8 cellular contexts compared by ENCODE assay signal in the genomic region with DNA sequence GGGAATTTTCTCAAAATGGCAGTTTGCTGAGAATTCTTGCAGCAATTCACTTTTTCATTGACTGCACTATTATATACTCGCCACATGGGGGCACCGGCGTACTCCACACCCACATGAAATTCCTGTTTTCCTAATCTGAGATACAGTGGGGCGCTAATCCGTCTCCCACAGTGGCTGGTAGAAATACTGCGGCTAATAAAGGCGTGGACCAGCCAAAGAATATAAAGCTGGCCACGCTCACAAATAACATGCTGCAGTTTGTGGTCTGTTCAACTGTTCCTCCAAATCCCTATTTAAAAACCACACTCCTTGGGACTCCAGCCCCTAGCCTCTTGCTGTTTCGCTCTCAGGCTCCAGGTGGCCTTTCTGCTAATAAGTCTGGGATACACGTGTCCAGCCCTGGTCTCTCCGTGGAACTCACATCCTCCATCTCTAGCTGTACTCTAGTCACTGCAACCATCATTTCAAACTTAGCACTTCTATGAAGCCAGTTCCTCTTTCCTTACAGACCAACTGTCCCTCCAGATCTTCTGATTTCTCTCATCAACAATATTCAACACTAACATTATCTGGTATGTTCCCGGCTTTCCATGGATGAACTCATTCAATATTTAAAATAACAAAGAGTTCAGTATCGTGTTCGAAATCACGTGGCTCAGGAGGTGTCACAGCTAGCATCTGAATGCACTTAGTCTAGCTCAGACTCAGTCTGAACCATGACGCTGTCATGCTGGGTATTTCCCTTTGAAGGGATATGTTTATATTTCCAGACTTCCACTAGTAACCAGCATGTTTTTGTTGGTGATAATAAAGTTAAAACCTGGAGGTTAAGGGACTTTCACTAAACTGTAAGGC. TPM values are rescaled to one million over a fixed set of nuclear protein-coding genes. Genes with fewer than 3 reads are reported as not detected.
A peak's percentile ranks its signal among the peaks of the same experiment; 100 is the strongest.
DNase-seq lines count a peak whose midpoint lies in the region; ATAC-seq, FAIRE-seq and TF ChIP-seq lines count a peak whose summit lies in the region.

No MANE protein-coding gene starts in this region.

- H3K4me1 ChIP-seq in BE2C (no peaks in the 10 kb centered on the region), pancreas (no peaks in the 10 kb centered on the region)

- H3K9me3 Mint-ChIP-seq in activated CD8-positive, alpha-beta memory T cell treated with anti-CD3 and anti-CD28 coated beads, Interleukin-2, amount 10 ng/mL, durations not matched to agents 7 days and 5 days (ENCODE audit: low read depth): no peaks in the 10 kb centered on the region

- peak; percentile 83 for TF ChIP-seq CTCF in BE2C (IDR thresholded peaks at IDR 0.05; ENCODE audit: low read depth, low read length)
- peak; percentile 70 for TF ChIP-seq CTCF in GM13976 (IDR thresholded peaks at IDR 0.05; ENCODE audit: borderline replicate concordance, control extremely low read depth, extremely low read depth, insufficient read depth, missing control alignments)
- TF ChIP-seq CTCF in pancreas (IDR thresholded peaks at IDR 0.05): peak; percentile 51 to 77 (median 75)

- DNase-seq in BE2C (peak; percentile 50), GM13976 (ENCODE audit: low spot score) (peak; percentile 48), NCI-H526 treated with DMSO at 0.1 percent for 48 hours (lab: John Stamatoyannopoulos, UW) (peak; percentile 97), germinal center (ENCODE audit: low spot score) (peak; percentile 40), pancreas (peak; percentile 26 to 63 (median 46))
- DNase-seq in activated CD8-positive, alpha-beta memory T cell treated with anti-CD3 and anti-CD28 coated beads, Interleukin-2, amount 10 ng/mL, durations not matched to agents 7 days and 5 days: no peak

- WGBS in pancreas, 2 donors: 14 to 24% methylated on average over 16 of the region's 16 CpGs

- H3K27ac ChIP-seq in pancreas: no peak overlapping the region

- peaks cover 1% of the 10 kb centered on the region for H3K36me3 Mint-ChIP-seq in activated CD8-positive, alpha-beta memory T cell treated with anti-CD3 and anti-CD28 coated beads, Interleukin-2, amount 10 ng/mL, durations not matched to agents 7 days and 5 days

- no peaks in the 10 kb centered on the region for H3K27me3 Mint-ChIP-seq in activated CD8-positive, alpha-beta memory T cell treated with anti-CD3 and anti-CD28 coated beads, Interleukin-2, amount 10 ng/mL, durations not matched to agents 7 days and 5 days

- CTCF ChIA-PET in activated CD8-positive, alpha-beta memory T cell treated with anti-CD3 and anti-CD28 coated beads, Interleukin-2, amount 10 ng/mL, durations not matched to agents 7 days and 5 days (lab: Charles Lee): interaction anchor here (0.7 to 4.2 kb wide), 24 partner anchors 9 to 1079 kb away, joined by 3 to 30 read pairs (median 4); partner anchors contain the start of genes ROBO3 and SIAE

- H3K36me3 ChIP-seq in BE2C (no peaks in the 10 kb centered on the region), pancreas (peaks cover 0 to 4% (median 0%) of the 10 kb centered on the region in 3 donors)

- no peak overlapping the region for H3K4me3 Mint-ChIP-seq in activated CD8-positive, alpha-beta memory T cell treated with anti-CD3 and anti-CD28 coated beads, Interleukin-2, amount 10 ng/mL, durations not matched to agents 7 days and 5 days

- H3K27me3 ChIP-seq in BE2C (no peaks in the 10 kb centered on the region), pancreas (no peaks in the 10 kb centered on the region)

- H3K4me1 Mint-ChIP-seq in activated CD8-positive, alpha-beta memory T cell treated with anti-CD3 and anti-CD28 coated beads, Interleukin-2, amount 10 ng/mL, durations not matched to agents 7 days and 5 days: peaks cover 2% of the 10 kb centered on the region

- no peaks in the 10 kb centered on the region for H3K9me3 ChIP-seq in BE2C
- H3K9me3 ChIP-seq in pancreas: no peaks in the 10 kb centered on the region

- intact Hi-C loops in pancreas (cut with DNase I): no loop called here

- FAIRE-seq in pancreas (lab: Jason Lieb, UNC): peak; percentile 70

- in situ Hi-C loops in GM13976 (cut with MboI; ENCODE audit: low sequenced_read_pairs, unreplicated experiment): loop anchor here (10.0 kb wide), 1 partner anchor 210 kb away; no protein-coding TSS in a partner anchor

- H3K4me3 ChIP-seq in BE2C (ENCODE audit: low read depth, low read length) (peak overlapping the region; percentile 50), pancreas (peak overlapping the region in 1 of 4 donors; percentile 30)

- ATAC-seq in HG03439 (IDR thresholded peaks at IDR 0.05; ENCODE audit: unreplicated experiment): peak; percentile 51
- peak; percentile 60 for ATAC-seq in activated CD8-positive, alpha-beta memory T cell treated with anti-CD3 and anti-CD28 coated beads, Interleukin-2, amount 10 ng/mL, durations not matched to agents 7 days and 5 days
- ATAC-seq in pancreas: peak; percentile 91 to 99 (median 97)
- no peak for ATAC-seq in GM18520 (IDR thresholded peaks at IDR 0.05; ENCODE audit: unreplicated experiment)

- H3K27ac Mint-ChIP-seq in activated CD8-positive, alpha-beta memory T cell treated with anti-CD3 and anti-CD28 coated beads, Interleukin-2, amount 10 ng/mL, durations not matched to agents 7 days and 5 days: no peak overlapping the region

RNA-seq across cellular contexts. Expression of gene TBRG1, which starts 22.0 kb away (rescaled TPM):
- polyA plus RNA-seq in BE2C (2012; ENCODE audit: insufficient read depth, insufficient read length, low read depth): 36.6 TPM
- 10 to 100 TPM; 44.5 to 48.5 TPM for total RNA-seq in activated CD8-positive, alpha-beta memory T cell treated with anti-CD3 and anti-CD28 coated beads, Interleukin-2, amount 10 ng/mL, durations not matched to agents 7 days and 5 days
- 10 to 100 TPM; 12.9 to 20.0 (median 14.2) TPM for total RNA-seq in pancreas
- polyA plus RNA-seq in pancreas: 10 to 100 TPM; 26.9 to 49.2 TPM

RNA-seq across cellular contexts. Expression of gene SIAE, which starts 28.9 kb away (rescaled TPM):
- polyA plus RNA-seq in BE2C (2012; ENCODE audit: insufficient read depth, insufficient read length, low read depth): 5.0 TPM
- total RNA-seq in activated CD8-positive, alpha-beta memory T cell treated with anti-CD3 and anti-CD28 coated beads, Interleukin-2, amount 10 ng/mL, durations not matched to agents 7 days and 5 days: 1 to 10 TPM; 3.8 to 4.1 TPM
- 10 to 100 TPM in 5 of 6 donors, 1 to 10 TPM in 1; 9.6 to 29.8 (median 18.0) TPM for total RNA-seq in pancreas
- polyA plus RNA-seq in pancreas: 10 to 100 TPM; 10.3 to 12.1 TPM

RNA-seq across cellular contexts. Expression of gene SPA17, which starts 29.1 kb away (rescaled TPM):
- 1.6 TPM for polyA plus RNA-seq in BE2C (2012; ENCODE audit: insufficient read depth, insufficient read length, low read depth)
- 1 to 10 TPM; 2.4 to 2.9 TPM for total RNA-seq in activated CD8-positive, alpha-beta memory T cell treated with anti-CD3 and anti-CD28 coated beads, Interleukin-2, amount 10 ng/mL, durations not matched to agents 7 days and 5 days
- 1 to 10 TPM; 1.2 to 2.9 (median 2.1) TPM for total RNA-seq in pancreas
- 1 to 10 TPM; 6.0 to 7.3 TPM for polyA plus RNA-seq in pancreas

RNA-seq across cellular contexts. Expression of gene PANX3, which starts 33.4 kb away (rescaled TPM):
- polyA plus RNA-seq in BE2C (2012; ENCODE audit: insufficient read depth, insufficient read length, low read depth): 0.26 TPM
- not detected for total RNA-seq in activated CD8-positive, alpha-beta memory T cell treated with anti-CD3 and anti-CD28 coated beads, Interleukin-2, amount 10 ng/mL, durations not matched to agents 7 days and 5 days
- not detected for total RNA-seq in pancreas
- not detected for polyA plus RNA-seq in pancreas
